In the genomic region with DNA sequence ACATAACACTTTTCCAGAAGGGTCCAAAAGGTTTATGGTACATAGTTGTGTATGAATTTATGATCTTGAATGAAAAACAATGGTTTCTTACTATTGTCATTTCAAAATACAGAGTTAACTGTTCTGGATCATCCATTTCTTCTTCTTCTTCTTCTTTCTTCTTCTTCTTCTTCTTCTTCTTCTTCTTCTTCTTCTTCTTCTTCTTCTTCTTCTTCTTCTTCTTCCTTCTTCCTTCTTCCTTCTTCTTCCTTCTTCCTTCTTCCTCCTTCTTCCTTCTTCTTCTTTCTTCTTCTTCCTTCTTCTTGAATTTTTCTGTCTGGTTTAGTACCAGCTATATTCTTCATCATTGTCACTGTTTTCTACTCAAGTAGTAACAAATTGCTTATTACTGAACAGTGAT, we compare ENCODE assay signal across 19 cellular contexts.
"Had no signal": no experiment of that assay in that cellular context is flagged by ENCODE, and none has a peak within 500 bp of the region (broad histone marks: within the 10 kb centered on the region; RNA-seq: fewer than 3 reads in every experiment).

No MANE protein-coding gene starts in this region.

- H3K27me3 ChIP-seq: colonic mucosa, esophagus squamous epithelium, gastroesophageal sphincter, spleen had no signal

- H3K9me3 Mint-ChIP-seq: stimulated activated memory B cell treated with anti-CD40 and anti-IgM and Interleukin-4, amounts not matched to agents 10 μg/mL and 1 μg/mL and 100 μg/mL, for 72 hours had no signal

- ATAC-seq: gastroesophageal sphincter; left colon; left ventricle myocardium superior; sciatic nerve; stimulated activated memory B cell treated with anti-CD40 and anti-IgM and Interleukin-4, amounts not matched to agents 10 μg/mL and 1 μg/mL and 100 μg/mL, for 72 hours had no signal

- H3K27ac Mint-ChIP-seq: stimulated activated memory B cell treated with anti-CD40 and anti-IgM and Interleukin-4, amounts not matched to agents 10 μg/mL and 1 μg/mL and 100 μg/mL, for 72 hours had no signal

- H3K36me3 ChIP-seq: colonic mucosa had no signal

- H3K4me3 Mint-ChIP-seq: naive B cell; stimulated activated memory B cell treated with anti-CD40 and anti-IgM and Interleukin-4, amounts not matched to agents 10 μg/mL and 1 μg/mL and 100 μg/mL, for 72 hours had no signal

- H3K27me3 Mint-ChIP-seq: naive B cell; stimulated activated memory B cell treated with anti-CD40 and anti-IgM and Interleukin-4, amounts not matched to agents 10 μg/mL and 1 μg/mL and 100 μg/mL, for 72 hours had no signal

- H3K4me1 ChIP-seq: colonic mucosa had no signal

- DNase-seq: colonic mucosa; dermis blood vessel endothelial cell; esophagus squamous epithelium; foreskin fibroblast; glutamatergic neuron; kidney; left colon; left ventricle myocardium superior; mesendoderm; naive B cell; posterior cingulate gyrus; spleen; stimulated activated CD4-positive, alpha-beta T cell treated with anti-CD3 and anti-CD28 coated beads, Interleukin-15, amount 100 ng/mL, for 24 hours; stimulated activated CD4-positive, alpha-beta T cell treated with anti-CD3 and anti-CD28 coated beads, Interleukin-1b, Interleukin-23, amount 100 ng/mL, for 48 hours; stimulated activated CD4-positive, alpha-beta T cell treated with anti-CD3 and anti-CD28 coated beads, Interleukin-4, amount 100 ng/mL, for 24 hours; trophoblast cell had no signal

- H3K9me3 ChIP-seq: colonic mucosa, esophagus squamous epithelium, gastroesophageal sphincter, spleen had no signal

- H3K4me3 ChIP-seq: colonic mucosa, esophagus squamous epithelium, gastroesophageal sphincter, spleen had no signal

- H3K27ac ChIP-seq: colonic mucosa, esophagus squamous epithelium, gastroesophageal sphincter, spleen had no signal
